ENCODE assay signal across 11 cellular contexts in genomic region chr3:133674290-133674912, GRCh38. TPM values are rescaled to one million over a fixed set of nuclear protein-coding genes. Genes with fewer than 3 reads are reported as not detected.
A peak's percentile ranks its signal among the peaks of the same experiment; 100 is the strongest.
DNase-seq lines count a peak whose midpoint lies in the region; ATAC-seq and TF ChIP-seq lines count a peak whose summit lies in the region.
"Had no signal": no experiment of that assay in that cellular context is flagged by ENCODE, and none has a peak within 500 bp of the region (broad histone marks: within the 10 kb centered on the region; RNA-seq: fewer than 3 reads in every experiment).

No MANE protein-coding gene starts in this region.

- H3K27ac Mint-ChIP-seq in naive thymus-derived CD4-positive, alpha-beta T cell: no peak overlapping the region

- no peak overlapping the region for H3K27ac ChIP-seq in heart left ventricle
- H3K27ac ChIP-seq in naive thymus-derived CD4-positive, alpha-beta T cell (ENCODE audit: low read depth, low read length): no peak overlapping the region
- H3K27ac ChIP-seq in subcutaneous abdominal adipose tissue (ENCODE audit: low read depth, low read length): no peak overlapping the region

- TF ChIP-seq CTCF in heart left ventricle (IDR thresholded peaks at IDR 0.05): no peak

- H3K9me3 Mint-ChIP-seq in naive thymus-derived CD4-positive, alpha-beta T cell: peaks cover 0 to 8% (median 4%) of the 10 kb centered on the region in 11 donors

- CTCF ChIA-PET in naive thymus-derived CD4-positive, alpha-beta T cell (lab: Charles Lee): interaction anchor here (0.6 kb wide), 1 partner anchor 66 kb away, joined by 3 read pairs; no protein-coding TSS in a partner anchor

- H3K4me1 ChIP-seq in heart left ventricle (peaks cover 0 to 8% (median 0%) of the 10 kb centered on the region in 12 donors), subcutaneous abdominal adipose tissue (ENCODE audit: control insufficient read depth in 5 of 5, insufficient read depth in 5 of 5, low read length in 5 of 5) (peaks cover 3 to 31% (median 26%) of the 10 kb centered on the region in 5 donors)
- H3K4me1 ChIP-seq in naive thymus-derived CD4-positive, alpha-beta T cell (ENCODE audit: control insufficient read depth in 2 of 2, insufficient read depth in 2 of 2, low read length in 2 of 2): no peaks in the 10 kb centered on the region

- H3K4me3 ChIP-seq in heart left ventricle: peak overlapping the region in 9 of 12 donors; percentile 15 to 40 (median 28)
- no peak overlapping the region for H3K4me3 ChIP-seq in naive thymus-derived CD4-positive, alpha-beta T cell (ENCODE audit: low read length)
- H3K4me3 ChIP-seq in subcutaneous abdominal adipose tissue (ENCODE audit: low read depth in 1 of 5, low read length in 5 of 5): peak overlapping the region in 4 of 5 donors; percentile 11 to 62 (median 38)
- H3K4me3 ChIP-seq: MG63 had no signal

- H3K9me3 ChIP-seq in heart left ventricle: peaks cover 0 to 8% (median 0%) of the 10 kb centered on the region in 12 donors
- H3K9me3 ChIP-seq in naive thymus-derived CD4-positive, alpha-beta T cell (ENCODE audit: control insufficient read depth in 2 of 3, low read length in 3 of 3): no peaks in the 10 kb centered on the region
- no peaks in the 10 kb centered on the region for H3K9me3 ChIP-seq in subcutaneous abdominal adipose tissue (ENCODE audit: control insufficient read depth in 5 of 5, low read length in 5 of 5)
- H3K9me3 ChIP-seq: MG63 had no signal

- H3K36me3 Mint-ChIP-seq in naive thymus-derived CD4-positive, alpha-beta T cell: peaks cover 0 to 5% (median 3%) of the 10 kb centered on the region in 5 donors

- intact Hi-C loops in heart left ventricle (cut with DNase I): no loop called here
- intact Hi-C loops in left ventricle myocardium superior (cut with micrococcal nuclease): no loop called here
- intact Hi-C loops in naive thymus-derived CD4-positive, alpha-beta T cell (cut with micrococcal nuclease): no loop called here

- H3K9ac ChIP-seq in subcutaneous abdominal adipose tissue (ENCODE audit: low read length in 5 of 5): peak overlapping the region in 1 of 5 donors; percentile 56

- TF ChIP-seq POLR2A in heart left ventricle (IDR thresholded peaks at IDR 0.05): no peak

- peak in 3 of 4 donors; percentile 42 to 61 (median 42) for ATAC-seq in heart left ventricle
- no peak for ATAC-seq in left ventricle myocardium superior
- ATAC-seq in naive thymus-derived CD4-positive, alpha-beta T cell: peak; percentile 12
- no peak for ATAC-seq in HG03280 (IDR thresholded peaks at IDR 0.05; ENCODE audit: unreplicated experiment)
- no peak for ATAC-seq in GM21723 (IDR thresholded peaks at IDR 0.05; ENCODE audit: unreplicated experiment)

- H3K4me3 Mint-ChIP-seq in naive thymus-derived CD4-positive, alpha-beta T cell: peak overlapping the region in 2 of 10 donors; percentile 29 to 50

- DNase-seq in heart left ventricle (no peak), left ventricle myocardium superior (no peak), ecto neural progenitor cell (ENCODE audit: low spot score) (peak; percentile 55), NOMO-1 treated with dmso at 0.1 percent for 144 hours (lab: John Stamatoyannopoulos, UW; ENCODE audit: unreplicated experiment) (no peak)
- no peak for DNase-seq in naive thymus-derived CD4-positive, alpha-beta T cell
- DNase-seq: activated CD8-positive, alpha-beta memory T cell treated with anti-CD3 and anti-CD28 coated beads, Interleukin-2, amount 50 U/mL, for 4 hours; MG63; NCI-H226 had no signal

- H3K36me3 ChIP-seq in heart left ventricle: no peaks in the 10 kb centered on the region
- no peaks in the 10 kb centered on the region for H3K36me3 ChIP-seq in naive thymus-derived CD4-positive, alpha-beta T cell (ENCODE audit: control insufficient read depth in 2 of 3, insufficient read depth in 3 of 3, low read length in 3 of 3)
- H3K36me3 ChIP-seq in subcutaneous abdominal adipose tissue (ENCODE audit: control insufficient read depth in 5 of 5, insufficient read depth in 5 of 5, low read length in 5 of 5): no peaks in the 10 kb centered on the region
- H3K36me3 ChIP-seq: MG63 had no signal

- POLR2A ChIA-PET in naive thymus-derived CD4-positive, alpha-beta T cell (lab: Charles Lee): no interaction called here

- H3K27me3 ChIP-seq in heart left ventricle (peaks cover 0 to 40% (median 12%) of the 10 kb centered on the region in 9 donors), subcutaneous abdominal adipose tissue (ENCODE audit: control insufficient read depth in 5 of 5, insufficient read depth in 4 of 5, low read length in 5 of 5) (peaks cover 2 to 15% (median 6%) of the 10 kb centered on the region in 5 donors)
- H3K27me3 ChIP-seq in naive thymus-derived CD4-positive, alpha-beta T cell (ENCODE audit: control insufficient read depth in 2 of 2, insufficient read depth in 2 of 2, low read length in 2 of 2): peaks cover 0 to 3% of the 10 kb centered on the region in 2 donors

- peaks cover 44 to 80% (median 70%) of the 10 kb centered on the region in 5 donors for H3K27me3 Mint-ChIP-seq in naive thymus-derived CD4-positive, alpha-beta T cell

- H3K4me1 Mint-ChIP-seq in naive thymus-derived CD4-positive, alpha-beta T cell: peaks cover 0 to 7% (median 0%) of the 10 kb centered on the region in 7 donors

- 5 to 10% (median 7%) methylated on average over 21 to 47 of the region's 47 CpGs for WGBS in heart left ventricle, 4 donors

RNA-seq across cellular contexts. Expression of gene TOPBP1, which starts 12.7 kb away (rescaled TPM):
- total RNA-seq in heart left ventricle (10 to 100 TPM in 7 of 9 donors, 1 to 10 TPM in 2; 7.9 to 18.3 (median 11.8) TPM), left ventricle myocardium superior (10.0 TPM)
- 10 to 100 TPM in 1 of 2 donors, 1 to 10 TPM in 1; 2.6 to 10.3 TPM for polyA plus RNA-seq in heart left ventricle
- total RNA-seq in naive thymus-derived CD4-positive, alpha-beta T cell: 10 to 100 TPM; 26.3 to 73.8 (median 37.6) TPM
- 1 to 10 TPM; 5.2 to 9.2 TPM for polyA plus RNA-seq in naive thymus-derived CD4-positive, alpha-beta T cell

Comparison
In these comparisons a context has a peak if more than half of its experiments do, and no peak if none do; other contexts are left out.
1. ATAC-seq: peak in heart left ventricle (3 of 4) and naive thymus-derived CD4-positive, alpha-beta T cell (single experiment); none in left ventricle myocardium superior (single experiment), HG03280 (single experiment) and GM21723 (single experiment).